In genomic region chr2:132304675-132305380, GRCh38 we compare ENCODE assay signal across 8 cellular contexts.
A peak's percentile ranks its signal among the peaks of the same experiment; 100 is the strongest.
DNase-seq lines count a peak whose midpoint lies in the region; ATAC-seq and TF ChIP-seq lines count a peak whose summit lies in the region.
"Not testable (repeated sequence)": the region's sequence is repeated elsewhere in the genome, so short reads cannot be mapped to it uniquely, and the experiment has no call there.

No MANE protein-coding gene starts in this region.

- H3K9ac ChIP-seq in neural progenitor cell: not testable (repeated sequence)

- DNase-seq in AG20443 (ENCODE audit: low spot score) (peak; percentile 74), caudate nucleus (lab: John Stamatoyannopoulos, UW) (peak; percentile 6 to 87 (median 73)), foreskin keratinocyte (peak; percentile 43 to 44), islet precursor cell (peak; percentile 96), neural progenitor cell (ENCODE audit: low spot score) (peak; percentile 95)
- DNase-seq in HFFc6: not testable (repeated sequence)
- peak; percentile 7 for DNase-seq in stimulated activated CD4-positive, alpha-beta T cell treated with anti-CD3 and anti-CD28 coated beads, Interleukin-15, amount 100 ng/mL, for 24 hours

- ATAC-seq in foreskin keratinocyte: peak; percentile 97

- not testable (repeated sequence) for H3K27me3 Mint-ChIP-seq in HFFc6 (ENCODE audit: insufficient read depth); T-helper 1 cell treated with Interleukin-12 subunit alpha and Interleukin-12 subunit beta and Interleukin-4 antibody, amounts not matched to agents 30 μg/mL and 1 μg/mL, for 36 hours (ENCODE audit: low read depth); neural progenitor cell (ENCODE audit: insufficient read depth, low read depth)

- H3K36me3 Mint-ChIP-seq in HFFc6 (ENCODE audit: low read depth); T-helper 1 cell treated with Interleukin-12 subunit alpha and Interleukin-12 subunit beta and Interleukin-4 antibody, amounts not matched to agents 30 μg/mL and 1 μg/mL, for 36 hours (ENCODE audit: low read depth); neural progenitor cell: not testable (repeated sequence)

- H3K4me3 Mint-ChIP-seq in HFFc6 (peak overlapping the region; percentile 64; the same call in 1 of the 2 replicates), neural progenitor cell (peak overlapping the region; percentile 92)
- peak overlapping the region; percentile 42 for H3K4me3 Mint-ChIP-seq in T-helper 1 cell treated with Interleukin-12 subunit alpha and Interleukin-12 subunit beta and Interleukin-4 antibody, amounts not matched to agents 30 μg/mL and 1 μg/mL, for 36 hours

- not testable (repeated sequence) for H3K4me1 ChIP-seq in foreskin keratinocyte, neural progenitor cell

- H3K4me2 ChIP-seq in neural progenitor cell: peak overlapping the region; percentile 77

- not testable (repeated sequence) for H3F3A ChIP-seq in neural progenitor cell (ENCODE audit: low read depth)

- TF ChIP-seq CTCF in HFFc6 (IDR thresholded peaks at IDR 0.05): not testable (repeated sequence)
- TF ChIP-seq CTCF in foreskin keratinocyte (conservative IDR thresholded peaks at IDR 0.05): peak; percentile 24
- peak; percentile 40 for TF ChIP-seq CTCF in neural progenitor cell (IDR thresholded peaks at IDR 0.05)

- H2AFZ ChIP-seq in neural progenitor cell (replicated peaks): peak overlapping the region; percentile 93

- not testable (repeated sequence) for H3K27me3 ChIP-seq in foreskin keratinocyte, neural progenitor cell

- H3K36me3 ChIP-seq in neural progenitor cell: not testable (repeated sequence)

- H3K27ac ChIP-seq in caudate nucleus (ENCODE audit: low read depth, low read length); foreskin keratinocyte; neural progenitor cell: not testable (repeated sequence)

- not testable (repeated sequence) for H3K9me3 ChIP-seq in neural progenitor cell (ENCODE audit: low read depth)

- H3K4me3 ChIP-seq in neural progenitor cell: peak overlapping the region; percentile 50

- H3K4me1 Mint-ChIP-seq in HFFc6 (ENCODE audit: low read depth); T-helper 1 cell treated with Interleukin-12 subunit alpha and Interleukin-12 subunit beta and Interleukin-4 antibody, amounts not matched to agents 30 μg/mL and 1 μg/mL, for 36 hours (ENCODE audit: low read depth); neural progenitor cell: not testable (repeated sequence)

- not testable (repeated sequence) for H3K27ac Mint-ChIP-seq in HFFc6; T-helper 1 cell treated with Interleukin-12 subunit alpha and Interleukin-12 subunit beta and Interleukin-4 antibody, amounts not matched to agents 30 μg/mL and 1 μg/mL, for 36 hours; neural progenitor cell

- H3K9me3 Mint-ChIP-seq in HFFc6; T-helper 1 cell treated with Interleukin-12 subunit alpha and Interleukin-12 subunit beta and Interleukin-4 antibody, amounts not matched to agents 30 μg/mL and 1 μg/mL, for 36 hours; neural progenitor cell: not testable (repeated sequence)

- H3K79me2 ChIP-seq in neural progenitor cell (ENCODE audit: low read depth): not testable (repeated sequence)

- not testable (repeated sequence) for H4K20me1 ChIP-seq in neural progenitor cell (ENCODE audit: low read depth)

Comparison
In these comparisons a context has a peak if more than half of its experiments do, and no peak if none do; other contexts are left out.
1. H3K4me3 Mint-ChIP-seq: peak in every context shown above with its lines; median percentile 92 in neural progenitor cell; 64 in HFFc6; 42 in T-helper 1 cell treated with Interleukin-12 subunit alpha and Interleukin-12 subunit beta and Interleukin-4 antibody, amounts not matched to agents 30 μg/mL and 1 μg/mL, for 36 hours.